ENCODE assay signal across 1 cellular context in genomic region chr6:133896344-133896721, GRCh38.
A peak's percentile ranks its signal among the peaks of the same experiment; 100 is the strongest.
TF ChIP-seq lines count a peak whose summit lies in the region.

No MANE protein-coding gene starts in this region.

TF ChIP-seq in H1, 55 proteins besides CTCF, POLR2A, EP300 and RAD21:
- TF ChIP-seq EZH2 (IDR thresholded peaks at IDR 0.05; ENCODE audit: low read depth, low read length, severe bottlenecking) (peak; percentile 19), TBP (IDR thresholded peaks at IDR 0.05; ENCODE audit: low read depth, low read length) (no peak)
TF ChIP-seq in H1: peak in this region for 1.
